In genomic region chr17:41178341-41178740, GRCh38 we compare ENCODE assay signal across 15 cellular contexts. TPM values are rescaled to one million over a fixed set of nuclear protein-coding genes. Genes with fewer than 3 reads are reported as not detected.
A peak's percentile ranks its signal among the peaks of the same experiment; 100 is the strongest.
DNase-seq lines count a peak whose midpoint lies in the region; TF ChIP-seq lines count a peak whose summit lies in the region.
"Had no signal": no experiment of that assay in that cellular context is flagged by ENCODE, and none has a peak within 500 bp of the region (broad histone marks: within the 10 kb centered on the region; RNA-seq: fewer than 3 reads in every experiment).

No MANE protein-coding gene starts in this region.

- no peaks in the 10 kb centered on the region for H3K79me2 ChIP-seq in osteoblast (ENCODE audit: insufficient read depth, low read length)

- H3K4me2 ChIP-seq in osteoblast (ENCODE audit: insufficient read depth, low read length): peak overlapping the region; percentile 14
- H3K4me2 ChIP-seq: GM23338 had no signal

- no peaks in the 10 kb centered on the region for H4K20me1 ChIP-seq in osteoblast (ENCODE audit: insufficient read depth, low read length)

- H3K9me3 ChIP-seq in osteoblast (ENCODE audit: low read depth, low read length): no peaks in the 10 kb centered on the region
- H3K9me3 ChIP-seq: thoracic aorta had no signal

- no peaks in the 10 kb centered on the region for H3K36me3 Mint-ChIP-seq in mesothelial cell of epicardium

- no peak overlapping the region for H3K27ac Mint-ChIP-seq in mesothelial cell of epicardium
- H3K27ac Mint-ChIP-seq: GM23338, progenitor cell of endocrine pancreas had no signal

- no peaks in the 10 kb centered on the region for H3K27me3 ChIP-seq in osteoblast (ENCODE audit: insufficient read depth, low read length)

- peak overlapping the region; percentile 90 for H3K27ac ChIP-seq in osteoblast (ENCODE audit: low read depth, low read length)
- H3K27ac ChIP-seq: HL-60, thoracic aorta had no signal

- peak overlapping the region; percentile 33 for H2AFZ ChIP-seq in osteoblast (ENCODE audit: low read length)
- H2AFZ ChIP-seq: GM23338 had no signal

- TF ChIP-seq CTCF in epithelial cell of proximal tubule (conservative IDR thresholded peaks at IDR 0.05; ENCODE audit: low read depth, low read length) (no peak), osteoblast (IDR thresholded peaks at IDR 0.05; ENCODE audit: extremely low read depth, low read depth, low read length) (no peak), mesothelial cell of epicardium (IDR thresholded peaks at IDR 0.05; ENCODE audit: unreplicated experiment) (no peak)

- H3K36me3 ChIP-seq in osteoblast (ENCODE audit: insufficient read depth, low read length): no peaks in the 10 kb centered on the region
- H3K36me3 ChIP-seq: thoracic aorta had no signal

- H3K27me3 Mint-ChIP-seq in mesothelial cell of epicardium (ENCODE audit: low read depth): no peaks in the 10 kb centered on the region

- peaks cover 5% of the 10 kb centered on the region for H3K4me1 Mint-ChIP-seq in mesothelial cell of epicardium
- H3K4me1 Mint-ChIP-seq: GM23338 had no signal

- H3K9me3 Mint-ChIP-seq in mesothelial cell of epicardium: no peaks in the 10 kb centered on the region
- H3K9me3 Mint-ChIP-seq: GM23338 had no signal

- H3K4me1 ChIP-seq in osteoblast (ENCODE audit: insufficient read depth, low read length): peaks cover 18% of the 10 kb centered on the region

- DNase-seq in Ammon's horn (ENCODE audit: low spot score): peak; percentile 25
- peak; percentile 48 for DNase-seq in HS-5 (ENCODE audit: low read depth)
- peak; percentile 63 for DNase-seq in epithelial cell of proximal tubule (ENCODE audit: low read depth)
- peak; percentile 95 for DNase-seq in osteoblast (ENCODE audit: insufficient read length, low spot score, missing footprints)
- DNase-seq in activated CD4-positive, CD25-positive, alpha-beta regulatory T cell treated with anti-CD3 and anti-CD28 coated beads, Interleukin-2, amount 50 U/mL, for 72 hours: no peak
- no peak for DNase-seq in mesothelial cell of epicardium (ENCODE audit: low spot score in 2 of 2, unreplicated experiment in 2 of 2)
- no peak for DNase-seq in NCI-H1105 (lab: John Stamatoyannopoulos, UW)
- no peak for DNase-seq in NCI-H69 (lab: John Stamatoyannopoulos, UW)
- DNase-seq: activated effector memory CD4-positive, alpha-beta T cell treated with Interleukin-2 at 50 U/mL for 16 hours; C1 segment of cervical spinal cord had no signal

- no peak overlapping the region for H3K4me3 ChIP-seq in epithelial cell of proximal tubule (ENCODE audit: low read depth, low read length)
- H3K4me3 ChIP-seq in osteoblast (ENCODE audit: insufficient read depth, low read length): no peak overlapping the region
- H3K4me3 ChIP-seq: GM23338, thoracic aorta had no signal

- no peak overlapping the region for H3K4me3 Mint-ChIP-seq in mesothelial cell of epicardium
- H3K4me3 Mint-ChIP-seq: GM23338 had no signal

RNA-seq across cellular contexts. Expression of gene KRTAP4-2, which starts 0.3 kb away (rescaled TPM):
- total RNA-seq in epithelial cell of proximal tubule (not detected in 2 replicates), osteoblast (not detected in 2 replicates), mesothelial cell of epicardium (not detected in 3 replicates)
- total RNA-seq: glomerular endothelial cell, GM23338, progenitor cell of endocrine pancreas, thoracic aorta had no signal

RNA-seq across cellular contexts. Expression of gene KRTAP4-1, which starts 6.4 kb away (rescaled TPM):
- total RNA-seq in epithelial cell of proximal tubule (not detected in 2 replicates), osteoblast (not detected in 2 replicates), mesothelial cell of epicardium (not detected in 3 replicates)
- total RNA-seq: glomerular endothelial cell, GM23338, progenitor cell of endocrine pancreas, thoracic aorta had no signal

RNA-seq across cellular contexts. Expression of gene KRTAP4-3, which starts 10.3 kb away (rescaled TPM):
- not detected in 2 replicates for total RNA-seq in epithelial cell of proximal tubule
- not detected in 2 replicates for total RNA-seq in osteoblast
- not detected in 3 replicates for total RNA-seq in mesothelial cell of epicardium
- total RNA-seq: glomerular endothelial cell, GM23338, progenitor cell of endocrine pancreas, thoracic aorta had no signal

RNA-seq across cellular contexts. Expression of gene KRTAP9-1, which starts 11.3 kb away (rescaled TPM):
- total RNA-seq in epithelial cell of proximal tubule (not detected in 2 replicates), osteoblast (not detected in 2 replicates), mesothelial cell of epicardium (not detected in 3 replicates)
- total RNA-seq: glomerular endothelial cell, GM23338, progenitor cell of endocrine pancreas, thoracic aorta had no signal

RNA-seq across cellular contexts. Expression of gene KRTAP4-4, which starts 17.8 kb away (rescaled TPM):
- total RNA-seq in epithelial cell of proximal tubule: not detected in 2 replicates
- total RNA-seq in osteoblast: not detected in 2 replicates
- total RNA-seq in mesothelial cell of epicardium: not detected in 3 replicates
- total RNA-seq: glomerular endothelial cell, GM23338, progenitor cell of endocrine pancreas, thoracic aorta had no signal

Comparison
In these comparisons a context has a peak if more than half of its experiments do, and no peak if none do; other contexts are left out.
1. DNase-seq: peak in Ammon's horn (single experiment), HS-5 (single experiment), epithelial cell of proximal tubule (single experiment) and osteoblast (single experiment); none in activated CD4-positive, CD25-positive, alpha-beta regulatory T cell treated with anti-CD3 and anti-CD28 coated beads, Interleukin-2, amount 50 U/mL, for 72 hours (single experiment), mesothelial cell of epicardium (0 of 2), NCI-H1105 (single experiment) and NCI-H69 (single experiment).